In genomic region chr19:58395979-58396627, GRCh38 we compare ENCODE assay signal across 1 cellular context.
A peak's percentile ranks its signal among the peaks of the same experiment; 100 is the strongest.
TF ChIP-seq lines count a peak whose summit lies in the region.

No MANE protein-coding gene starts in this region.

TF ChIP-seq in K562, 482 proteins besides CTCF, POLR2A, EP300 and RAD21:
- TF ChIP-seq POLR2B (IDR thresholded peaks at IDR 0.05; ENCODE audit: low read depth, partially characterized antibody) (peak; percentile 2), HNRNPL (IDR thresholded peaks at IDR 0.05; ENCODE audit: low read depth, low read length) (0 out of 2 replicates have a peak, but pooled peaks have one; percentile 10), POLR2G (IDR thresholded peaks at IDR 0.05; ENCODE audit: low read depth, low read length) (peak; percentile 71), CHD7 (IDR thresholded peaks at IDR 0.05; ENCODE audit: low read depth, low read length) (peak; percentile 22), RBM22 (IDR thresholded peaks at IDR 0.05; ENCODE audit: low read depth, low read length, poor library complexity, severe bottlenecking) (peak; percentile 67), BRF1 (IDR thresholded peaks at IDR 0.05; ENCODE audit: borderline replicate concordance, extremely low read depth, insufficient read length) (no peak), ZNF707 (CRISPR knock-in tag; conservative IDR thresholded peaks at IDR 0.05) (no peak), TCF7L2 (IDR thresholded peaks at IDR 0.05; ENCODE audit: low read depth, low read length) (no peak), SUPT5H (IDR thresholded peaks at IDR 0.05) (peak; percentile 15; the same call in 1 of the 2 replicates), ZBTB33 (CRISPR knock-in tag; IDR thresholded peaks at IDR 0.05) (peak; percentile 93), ZNF57 (CRISPR knock-in tag; IDR thresholded peaks at IDR 0.05) (no peak), RBBP5 (IDR thresholded peaks at IDR 0.05; ENCODE audit: borderline replicate concordance, insufficient read depth, low read length, poor library complexity, severe bottlenecking) (peak; percentile 8), ETS1 (conservative IDR thresholded peaks at IDR 0.05; ENCODE audit: control insufficient read depth, low read depth, low read length) (no peak)
